Comparison of ENCODE assay signal across 20 cellular contexts in the genomic region with DNA sequence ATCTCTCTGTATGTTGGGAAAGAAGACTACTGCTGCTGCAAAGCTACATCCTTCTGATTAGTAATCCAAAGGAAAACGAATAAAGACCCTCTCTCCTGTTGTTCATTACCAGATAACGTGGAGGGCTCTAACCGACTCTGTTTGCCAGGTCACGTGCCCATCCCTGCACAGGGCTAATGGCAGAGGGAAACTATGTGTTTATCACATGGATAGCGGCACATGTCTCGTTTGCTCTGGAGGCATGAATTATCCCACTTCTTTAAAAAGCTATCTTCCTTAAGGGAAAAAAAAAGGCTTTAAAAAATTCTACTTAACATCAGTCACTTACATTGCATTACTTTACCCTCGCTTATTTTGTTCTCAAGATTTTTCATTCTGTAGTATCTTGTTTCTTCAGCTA. TPM values are rescaled to one million over a fixed set of nuclear protein-coding genes. Genes with fewer than 3 reads are reported as not detected.
DNase-seq lines count a peak whose midpoint lies in the region; ATAC-seq and TF ChIP-seq lines count a peak whose summit lies in the region.
"Had no signal": no experiment of that assay in that cellular context is flagged by ENCODE, and none has a peak within 500 bp of the region (broad histone marks: within the 10 kb centered on the region; RNA-seq: fewer than 3 reads in every experiment).

No MANE protein-coding gene starts in this region.

- no peak overlapping the region for H3K4me3 Mint-ChIP-seq in glutamatergic neuron (ENCODE audit: unreplicated experiment)
- H3K4me3 Mint-ChIP-seq in effector memory CD8-positive, alpha-beta T cell: no peak overlapping the region
- H3K4me3 Mint-ChIP-seq: B cell; CD4-positive, CD25-positive, alpha-beta regulatory T cell; CD8-positive, alpha-beta T cell had no signal

- H3K36me3 Mint-ChIP-seq in glutamatergic neuron (ENCODE audit: unreplicated experiment): peaks cover 9% of the 10 kb centered on the region
- peaks cover 2% of the 10 kb centered on the region for H3K36me3 Mint-ChIP-seq in effector memory CD8-positive, alpha-beta T cell (ENCODE audit: insufficient read depth)
- H3K36me3 Mint-ChIP-seq: CD4-positive, CD25-positive, alpha-beta regulatory T cell; CD8-positive, alpha-beta T cell had no signal

- ATAC-seq in HG03139 (IDR thresholded peaks at IDR 0.05; ENCODE audit: unreplicated experiment) (no peak), HG03565 (IDR thresholded peaks at IDR 0.05; ENCODE audit: unreplicated experiment) (no peak)
- ATAC-seq in effector memory CD8-positive, alpha-beta T cell (replicated peaks): no peak
- ATAC-seq: CD8-positive, alpha-beta T cell had no signal

- H3K4me1 Mint-ChIP-seq in glutamatergic neuron (ENCODE audit: low read depth, unreplicated experiment): peaks cover 3% of the 10 kb centered on the region
- H3K4me1 Mint-ChIP-seq in effector memory CD8-positive, alpha-beta T cell (ENCODE audit: low read depth in 2 of 2): peaks cover 4% of the 10 kb centered on the region in 2 donors
- H3K4me1 Mint-ChIP-seq: B cell had no signal

- peak overlapping the region; percentile 14 for H3K27ac ChIP-seq in cingulate gyrus (ENCODE audit: low read depth, low read length)
- H3K27ac ChIP-seq: 22Rv1, BLaER1, C4-2B had no signal

- in situ Hi-C loops in G401 (cut with HindIII; ENCODE audit: low sequenced_read_pairs): no loop called here

- TF ChIP-seq CTCF in glutamatergic neuron (IDR thresholded peaks at IDR 0.05; ENCODE audit: partially characterized antibody, unreplicated experiment): no peak

- peaks cover 9% of the 10 kb centered on the region for H3K9me3 Mint-ChIP-seq in glutamatergic neuron (ENCODE audit: unreplicated experiment)
- H3K9me3 Mint-ChIP-seq in effector memory CD8-positive, alpha-beta T cell: no peaks in the 10 kb centered on the region
- H3K9me3 Mint-ChIP-seq: CD4-positive, CD25-positive, alpha-beta regulatory T cell; CD8-positive, alpha-beta T cell had no signal

- peak; percentile 35 for DNase-seq in G401 (ENCODE audit: low spot score)
- no peak for DNase-seq in glutamatergic neuron
- peak; percentile 26 for DNase-seq in putamen (ENCODE audit: low spot score)
- no peak for DNase-seq in SKM-1 (lab: John Stamatoyannopoulos, UW; ENCODE audit: unreplicated experiment)
- DNase-seq in effector memory CD8-positive, alpha-beta T cell: no peak
- DNase-seq: Caco-2; CD4-positive, CD25-positive, alpha-beta regulatory T cell; CD8-positive, alpha-beta T cell; DMS153; EL; GF-D8; GOT3; HCEC 1CT had no signal

- H3K27ac Mint-ChIP-seq in glutamatergic neuron (ENCODE audit: unreplicated experiment): peak overlapping the region; percentile 33
- H3K27ac Mint-ChIP-seq in effector memory CD8-positive, alpha-beta T cell: no peak overlapping the region
- H3K27ac Mint-ChIP-seq: B cell; CD4-positive, CD25-positive, alpha-beta regulatory T cell; CD8-positive, alpha-beta T cell had no signal

- peaks cover 14% of the 10 kb centered on the region for H3K27me3 Mint-ChIP-seq in glutamatergic neuron (ENCODE audit: unreplicated experiment)
- peaks cover 0 to 10% of the 10 kb centered on the region in 2 donors for H3K27me3 Mint-ChIP-seq in effector memory CD8-positive, alpha-beta T cell

RNA-seq across cellular contexts. Expression of gene APEH, which starts 32.9 kb away (rescaled TPM):
- total RNA-seq in G401 (2014; rRNA removed; shearing (Covaris generic)): 261 and 301 TPM in 2 replicates
- total RNA-seq in glutamatergic neuron (ENCODE audit: unreplicated experiment): 119 TPM

RNA-seq across cellular contexts. Expression of gene MST1, which starts 48.0 kb away (rescaled TPM):
- total RNA-seq in G401 (2014; rRNA removed; shearing (Covaris generic)): 0.06 and 0.95 TPM in 2 replicates
- total RNA-seq in glutamatergic neuron (ENCODE audit: unreplicated experiment): 23.4 TPM

RNA-seq across cellular contexts. Expression of gene RNF123, which starts 48.1 kb away (rescaled TPM):
- 24.9 and 34.0 TPM in 2 replicates for total RNA-seq in G401 (2014; rRNA removed; shearing (Covaris generic))
- total RNA-seq in glutamatergic neuron (ENCODE audit: unreplicated experiment): 56.6 TPM

Comparison
In these comparisons a context has a peak if more than half of its experiments do, and no peak if none do; other contexts are left out.
1. DNase-seq: peak in G401 (single experiment) and putamen (single experiment); none in glutamatergic neuron (single experiment), SKM-1 (single experiment) and effector memory CD8-positive, alpha-beta T cell (0 of 3).
2. RNA of gene MST1, which starts 48.0 kb away (total RNA-seq): 23.4 TPM in glutamatergic neuron (single experiment); 0.06 to 0.95 TPM in G401; every median in the first group is over 10 times any median in the second.